In genomic region chr11:86784247-86784681, GRCh38 we compare ENCODE assay signal across 27 cellular contexts. TPM values are rescaled to one million over a fixed set of nuclear protein-coding genes. Genes with fewer than 3 reads are reported as not detected.
DNase-seq lines count a peak whose midpoint lies in the region; ATAC-seq, FAIRE-seq and TF ChIP-seq lines count a peak whose summit lies in the region.
"Had no signal": no experiment of that assay in that cellular context is flagged by ENCODE, and none has a peak within 500 bp of the region (broad histone marks: within the 10 kb centered on the region; RNA-seq: fewer than 3 reads in every experiment).

No MANE protein-coding gene starts in this region.

- no peak for TF ChIP-seq RAD21 in K562 (CRISPR knock-in tag; conservative IDR thresholded peaks at IDR 0.05 in 1 of 2, IDR thresholded peaks at IDR 0.05 in 1 of 2)

- H3K56ac ChIP-seq in mesendoderm (ENCODE audit: low read length): no peak overlapping the region

- H3K9me3 ChIP-seq in K562 (replicated peaks; ENCODE audit: control insufficient read depth, insufficient read depth, low read depth, low read length): no peaks in the 10 kb centered on the region
- no peaks in the 10 kb centered on the region for H3K9me3 ChIP-seq in naive thymus-derived CD4-positive, alpha-beta T cell (ENCODE audit: control insufficient read depth in 2 of 3, low read length in 3 of 3)
- H3K9me3 ChIP-seq: HAP-1, neutrophil, Peyer's patch, tibial artery had no signal

- H3K4me2 ChIP-seq in K562 (ENCODE audit: insufficient read depth, low read length) (no peak overlapping the region), mesendoderm (ENCODE audit: low read length) (no peak overlapping the region)

- intact Hi-C loops in K562 (cut with micrococcal nuclease): no loop called here
- intact Hi-C loops in naive thymus-derived CD4-positive, alpha-beta T cell (cut with micrococcal nuclease): no loop called here
- intact Hi-C loops in lower leg skin (cut with DNase I; ENCODE audit: low total_unique reads): no loop called here
- intact Hi-C loops in left colon (cut with DNase I, micrococcal nuclease): no loop called here

- peaks cover 10 to 40% (median 22%) of the 10 kb centered on the region in 5 donors for H3K27me3 Mint-ChIP-seq in naive thymus-derived CD4-positive, alpha-beta T cell
- H3K27me3 Mint-ChIP-seq in activated naive CD8-positive, alpha-beta T cell treated with anti-CD3 and anti-CD28 coated beads, Interleukin-2, amount 50 U/mL, for 24 hours: peaks cover 19% of the 10 kb centered on the region

- H3K27me3 ChIP-seq in K562 (ENCODE audit: control insufficient read depth in 2 of 2, insufficient read depth in 2 of 2, low read length in 2 of 2) (peaks cover 11 to 19% of the 10 kb centered on the region in 2 experiments; a peak in 4 of 5 replicates), mesendoderm (ENCODE audit: insufficient read depth, low read length, poor library complexity) (no peaks in the 10 kb centered on the region)
- H3K27me3 ChIP-seq in naive thymus-derived CD4-positive, alpha-beta T cell (ENCODE audit: control insufficient read depth in 2 of 2, insufficient read depth in 2 of 2, low read length in 2 of 2): no peaks in the 10 kb centered on the region
- H3K27me3 ChIP-seq: neutrophil, Peyer's patch, tibial artery had no signal

- H3K4me3 ChIP-seq in AG10803 (ENCODE audit: low read length) (no peak overlapping the region), K562 (no peak overlapping the region), mesendoderm (ENCODE audit: low read length) (no peak overlapping the region), lower leg skin (ENCODE audit: low read depth, poor library complexity, severe bottlenecking) (no peak overlapping the region)
- no peak overlapping the region for H3K4me3 ChIP-seq in naive thymus-derived CD4-positive, alpha-beta T cell (ENCODE audit: low read length)
- H3K4me3 ChIP-seq: HAP-1, Peyer's patch, tibial artery had no signal

- H3K4ac ChIP-seq in mesendoderm (ENCODE audit: low read depth, low read length): peak overlapping the region; percentile 59

- FAIRE-seq in K562 (lab: Jason Lieb, UNC): no peak
- FAIRE-seq: GM19239 had no signal

- no peak overlapping the region for H3K23ac ChIP-seq in mesendoderm (ENCODE audit: low read length)

- ATAC-seq in K562 (0 out of 3 replicates have a peak, but pooled peaks have one; percentile 34), left colon (no peak)
- ATAC-seq in naive thymus-derived CD4-positive, alpha-beta T cell: no peak
- ATAC-seq in activated naive CD8-positive, alpha-beta T cell treated with anti-CD3 and anti-CD28 coated beads, Interleukin-2, amount 50 U/mL, for 24 hours: no peak
- ATAC-seq: stimulated activated effector memory CD8-positive, alpha-beta T cell treated with anti-CD3 and anti-CD28 coated beads, Interleukin-12 subunit alpha, Interleukin-12 subunit beta, amount 100 ng/mL, for 72 hours had no signal

- H3K9me3 Mint-ChIP-seq in naive thymus-derived CD4-positive, alpha-beta T cell: no peaks in the 10 kb centered on the region
- no peaks in the 10 kb centered on the region for H3K9me3 Mint-ChIP-seq in activated naive CD8-positive, alpha-beta T cell treated with anti-CD3 and anti-CD28 coated beads, Interleukin-2, amount 50 U/mL, for 24 hours
- H3K9me3 Mint-ChIP-seq: activated CD4-positive, alpha-beta T cell treated with anti-CD3 and anti-CD28 coated beads, Interleukin-2, amount 10 ng/mL, durations not matched to agents 7 days and 5 days; stimulated activated effector memory CD8-positive, alpha-beta T cell treated with anti-CD3 and anti-CD28 coated beads, Interleukin-12 subunit alpha, Interleukin-12 subunit beta, amount 100 ng/mL, for 72 hours had no signal

- no peaks in the 10 kb centered on the region; a peak in 1 of 5 replicates for H3K4me1 ChIP-seq in K562 (replicated peaks in 1 of 2; ENCODE audit: control insufficient read depth in 2 of 2, insufficient read depth in 2 of 2, low read length in 2 of 2)
- H3K4me1 ChIP-seq in mesendoderm (ENCODE audit: control insufficient read depth, low read depth, low read length): no peaks in the 10 kb centered on the region
- no peaks in the 10 kb centered on the region for H3K4me1 ChIP-seq in naive thymus-derived CD4-positive, alpha-beta T cell (ENCODE audit: control insufficient read depth in 2 of 2, insufficient read depth in 2 of 2, low read length in 2 of 2)
- H3K4me1 ChIP-seq: HAP-1 had no signal

- in situ Hi-C loops in K562 (cut with MboI): no loop called here

- WGBS in K562 (ENCODE audit: insufficient coverage, low coverage, missing lambda C conversion rate): 4% methylated on average over 2 of the region's 2 CpGs
- no CpG with 5 or more reads among the region's 2 CpGs for WGBS in mesendoderm (ENCODE audit: extremely low coverage, insufficient coverage, low lambda C conversion rate)
- 28 to 48% methylated on average over 2 of the region's 2 CpGs for WGBS in lower leg skin, 2 donors

- no peaks in the 10 kb centered on the region for H4K20me1 ChIP-seq in K562 (replicated peaks; ENCODE audit: control insufficient read depth, insufficient read depth, low read length)

- no TSS peak for BruUV-seq in K562 (replicated peaks; lab: Mats Ljungman, UMichigan)

- no peaks in the 10 kb centered on the region for H3K9me1 ChIP-seq in K562 (ENCODE audit: control insufficient read depth, insufficient read depth, low read length)

- TF ChIP-seq POLR2A in K562 (conservative IDR thresholded peaks at IDR 0.05) (no peak), lower leg skin (IDR thresholded peaks at IDR 0.05) (no peak)

- no peak overlapping the region for H4K5ac ChIP-seq in mesendoderm (ENCODE audit: low read length)

- H3K27ac ChIP-seq in K562 (ENCODE audit: extremely low read depth, low read depth, low read length) (no peak overlapping the region), mesendoderm (ENCODE audit: low read depth, low read length) (no peak overlapping the region)
- H3K27ac ChIP-seq in naive thymus-derived CD4-positive, alpha-beta T cell (ENCODE audit: low read depth, low read length): no peak overlapping the region
- H3K27ac ChIP-seq: neutrophil, Peyer's patch, tibial artery had no signal

- no peak for TF ChIP-seq CTCF in AG10803 (conservative IDR thresholded peaks at IDR 0.05; ENCODE audit: low read length)
- TF ChIP-seq CTCF in K562 (IDR thresholded peaks at IDR 0.05 in 2 of 3, conservative IDR thresholded peaks at IDR 0.05 in 1 of 3; ENCODE audit: insufficient read depth in 2 of 3, low read depth in 1 of 3, low read length in 3 of 3): no peak
- no peak for TF ChIP-seq CTCF in lower leg skin (IDR thresholded peaks at IDR 0.05)

- no peak overlapping the region for H2BK120ac ChIP-seq in mesendoderm (ENCODE audit: low read depth, low read length)

- H2AFZ ChIP-seq in K562 (ENCODE audit: low read depth, low read length): no peak overlapping the region

- TF ChIP-seq EP300 in K562 (IDR thresholded peaks at IDR 0.05; ENCODE audit: low read length): peak; percentile 15; the same call in 1 of the 2 replicates

- no peak overlapping the region for H2BK5ac ChIP-seq in mesendoderm (ENCODE audit: low read length)

- no peak overlapping the region for H3K9ac ChIP-seq in K562 (ENCODE audit: insufficient read depth in 1 of 2, low read depth in 2 of 2, low read length in 2 of 2)
- no peak overlapping the region for H3K9ac ChIP-seq in mesendoderm (ENCODE audit: low read length)

- H3K79me2 ChIP-seq in K562 (ENCODE audit: control insufficient read depth, insufficient read depth, low read length): no peaks in the 10 kb centered on the region
- no peaks in the 10 kb centered on the region for H3K79me2 ChIP-seq in mesendoderm (ENCODE audit: control insufficient read depth, insufficient read depth, low read length)

- no peak overlapping the region for H2BK15ac ChIP-seq in mesendoderm (replicated peaks; ENCODE audit: low read depth)

- no peak overlapping the region for H3K4me3 Mint-ChIP-seq in naive thymus-derived CD4-positive, alpha-beta T cell
- no peak overlapping the region for H3K4me3 Mint-ChIP-seq in activated naive CD8-positive, alpha-beta T cell treated with anti-CD3 and anti-CD28 coated beads, Interleukin-2, amount 50 U/mL, for 24 hours
- H3K4me3 Mint-ChIP-seq: activated CD4-positive, alpha-beta T cell treated with anti-CD3 and anti-CD28 coated beads, Interleukin-2, amount 10 ng/mL, durations not matched to agents 7 days and 5 days; CD4-positive, CD25-positive, alpha-beta regulatory T cell; stimulated activated effector memory CD8-positive, alpha-beta T cell treated with anti-CD3 and anti-CD28 coated beads, Interleukin-12 subunit alpha, Interleukin-12 subunit beta, amount 100 ng/mL, for 72 hours had no signal

- peak; percentile 75 for DNase-seq in AG10803 (ENCODE audit: low read depth)
- peak; percentile 50 for DNase-seq in LoVo (ENCODE audit: low spot score)
- no peak for DNase-seq in K562 (ENCODE audit: extremely low read depth in 1 of 4, low spot score in 3 of 4)
- DNase-seq in mesendoderm: no peak
- no peak for DNase-seq in naive thymus-derived CD4-positive, alpha-beta T cell
- no peak for DNase-seq in lower leg skin (ENCODE audit: low spot score in 2 of 2)
- DNase-seq in left colon: no peak
- DNase-seq in activated naive CD8-positive, alpha-beta T cell treated with anti-CD3 and anti-CD28 coated beads, Interleukin-2, amount 50 U/mL, for 24 hours: no peak
- DNase-seq: activated CD4-positive, alpha-beta T cell treated with anti-CD3 and anti-CD28 coated beads, Interleukin-2, amount 10 ng/mL, durations not matched to agents 7 days and 5 days; activated CD8-positive, alpha-beta memory T cell treated with anti-CD3 and anti-CD28 coated beads, Interleukin-2, amount 50 U/mL, for 4 hours; activated effector memory CD4-positive, alpha-beta T cell treated with Interleukin-2 at 50 U/mL for 16 hours; CD4-positive, CD25-positive, alpha-beta regulatory T cell; central memory CD4-positive, alpha-beta T cell; DMS79; effector CD8-positive, alpha-beta T cell; kidney glomerular epithelial cell; midbrain; NCI-H1417; NCI-H2171 treated with DMSO at 0.1 percent for 48 hours; NCI-H748 treated with DMSO at 0.1 percent for 48 hours; Peyer's patch; SW 1271; tibial artery had no signal

- CTCF ChIA-PET in K562 (lab: Yijun Ruan, JAX; ENCODE audit: low intra/inter-chr PET ratio): no interaction called here
- CTCF ChIA-PET in naive thymus-derived CD4-positive, alpha-beta T cell (lab: Charles Lee): interaction anchor here (0.6 kb wide), 1 partner anchor 380 kb away, joined by 3 read pairs; no protein-coding TSS in a partner anchor

- no peak overlapping the region for H3K18ac ChIP-seq in mesendoderm (ENCODE audit: low read length)

- POLR2A ChIA-PET in K562 (lab: Yijun Ruan, JAX): interaction anchor here (0.6 to 1.1 kb wide), 3 partner anchors 35 to 496 kb away, joined by 3 read pairs; no protein-coding TSS in a partner anchor
- POLR2A ChIA-PET in naive thymus-derived CD4-positive, alpha-beta T cell (lab: Charles Lee): no interaction called here

- H3K79me1 ChIP-seq in mesendoderm (ENCODE audit: low read length): no peaks in the 10 kb centered on the region

- no peak overlapping the region for H4K8ac ChIP-seq in mesendoderm (ENCODE audit: low read depth, low read length)

- no peak overlapping the region for H3K27ac Mint-ChIP-seq in naive thymus-derived CD4-positive, alpha-beta T cell
- H3K27ac Mint-ChIP-seq in activated naive CD8-positive, alpha-beta T cell treated with anti-CD3 and anti-CD28 coated beads, Interleukin-2, amount 50 U/mL, for 24 hours: no peak overlapping the region
- H3K27ac Mint-ChIP-seq: activated CD4-positive, alpha-beta T cell treated with anti-CD3 and anti-CD28 coated beads, Interleukin-2, amount 10 ng/mL, durations not matched to agents 7 days and 5 days; CD4-positive, CD25-positive, alpha-beta regulatory T cell; stimulated activated effector memory CD8-positive, alpha-beta T cell treated with anti-CD3 and anti-CD28 coated beads, Interleukin-12 subunit alpha, Interleukin-12 subunit beta, amount 100 ng/mL, for 72 hours had no signal

- no peaks in the 10 kb centered on the region for H3K36me3 ChIP-seq in K562 (ENCODE audit: control insufficient read depth, insufficient read depth, low read length)
- no peaks in the 10 kb centered on the region for H3K36me3 ChIP-seq in mesendoderm (ENCODE audit: control insufficient read depth, insufficient read depth, low read length)
- H3K36me3 ChIP-seq in naive thymus-derived CD4-positive, alpha-beta T cell (ENCODE audit: control insufficient read depth in 2 of 3, insufficient read depth in 3 of 3, low read length in 3 of 3): no peaks in the 10 kb centered on the region
- H3K36me3 ChIP-seq: HAP-1, neutrophil, Peyer's patch, tibial artery had no signal

- H2AK5ac ChIP-seq in mesendoderm (ENCODE audit: low read length): no peak overlapping the region

- H3K36me3 Mint-ChIP-seq in naive thymus-derived CD4-positive, alpha-beta T cell: no peaks in the 10 kb centered on the region
- H3K36me3 Mint-ChIP-seq in activated naive CD8-positive, alpha-beta T cell treated with anti-CD3 and anti-CD28 coated beads, Interleukin-2, amount 50 U/mL, for 24 hours (ENCODE audit: low read depth): no peaks in the 10 kb centered on the region
- H3K36me3 Mint-ChIP-seq: CD4-positive, CD25-positive, alpha-beta regulatory T cell; stimulated activated effector memory CD8-positive, alpha-beta T cell treated with anti-CD3 and anti-CD28 coated beads, Interleukin-12 subunit alpha, Interleukin-12 subunit beta, amount 100 ng/mL, for 72 hours had no signal

- H3K4me1 Mint-ChIP-seq in naive thymus-derived CD4-positive, alpha-beta T cell: no peaks in the 10 kb centered on the region
- no peaks in the 10 kb centered on the region for H3K4me1 Mint-ChIP-seq in activated naive CD8-positive, alpha-beta T cell treated with anti-CD3 and anti-CD28 coated beads, Interleukin-2, amount 50 U/mL, for 24 hours
- H3K4me1 Mint-ChIP-seq: activated CD4-positive, alpha-beta T cell treated with anti-CD3 and anti-CD28 coated beads, Interleukin-2, amount 10 ng/mL, durations not matched to agents 7 days and 5 days; CD4-positive, CD25-positive, alpha-beta regulatory T cell; stimulated activated effector memory CD8-positive, alpha-beta T cell treated with anti-CD3 and anti-CD28 coated beads, Interleukin-12 subunit alpha, Interleukin-12 subunit beta, amount 100 ng/mL, for 72 hours had no signal

RNA-seq across cellular contexts. Expression of gene PRSS23, which starts 16.1 kb away (rescaled TPM):
- not detected in 2 replicates for total RNA-seq in K562 (2011; cell fraction: chromatin; rRNA removed; ENCODE audit: low replicate concordance)
- total RNA-seq in K562 (2011; cell fraction: nucleolus; rRNA removed): 0.13 TPM in 1 of 2 replicates, not detected in the other
- not detected in 2 replicates for total RNA-seq in K562 (2011; cell fraction: nucleoplasm; rRNA removed)
- total RNA-seq in K562 (2014; rRNA removed): 0.05 and 0.16 TPM in 2 replicates
- 0.11 and 0.16 TPM in 2 replicates for total RNA-seq in K562 (2014; rRNA removed; fragmentation: Illumina TruSeq; extraction: Trizol)
- 0.14 and 0.23 TPM in 2 replicates for total RNA-seq in K562 (2015; rRNA removed; fragmentation: Illumina TruSeq; extraction: Trizol)
- 0.51 and 0.58 TPM in 2 replicates for total RNA-seq in K562 (2021)
- not detected in 2 replicates for polyA plus RNA-seq in K562 (2011; rRNA removed)
- 0.03 and 0.12 TPM in 2 replicates for polyA plus RNA-seq in K562 (2011; cell fraction: cytosol; rRNA removed)
- polyA plus RNA-seq in K562 (2011; cell fraction: nucleus; rRNA removed): 0.06 TPM in 1 of 2 replicates, not detected in the other
- polyA plus RNA-seq in K562 (2012): 0.33 and 0.69 TPM in 2 replicates
- 0.19 and 0.24 TPM in 2 replicates for polyA plus RNA-seq in K562 (2014; fragmentation: Illumina TruSeq; extraction: Trizol)
- under 1 TPM; 0.04 to 0.11 TPM for polyA plus RNA-seq in K562 (2014; fragmentation: Nextera tagmentation; extraction: Ambion mirVana)
- 0.03 TPM in 1 of 2 replicates, not detected in the other for polyA plus RNA-seq in K562 (2014; rRNA removed)
- polyA minus RNA-seq in K562 (2011; rRNA and poly(A)+ RNA removed): 0.03 TPM in 1 of 2 replicates, not detected in the other
- 2.6 and 3.0 TPM in 2 replicates for polyA minus RNA-seq in K562 (2011; cell fraction: cytosol; rRNA and poly(A)+ RNA removed)
- polyA minus RNA-seq in K562 (2011; cell fraction: nucleus; rRNA and poly(A)+ RNA removed): 0.13 and 0.33 TPM in 2 replicates
- polyA plus RNA-seq in mesendoderm (2013, experiment 1 of 2): 3.9 TPM
- polyA plus RNA-seq in mesendoderm (2013, experiment 2 of 2): 4.1 TPM
- 1 to 10 TPM in 3 of 5 experiments, under 1 TPM in 2; 0.24 to 9.7 (median 1.3) TPM for total RNA-seq in naive thymus-derived CD4-positive, alpha-beta T cell
- under 1 TPM; 0.07 to 0.54 TPM for polyA plus RNA-seq in naive thymus-derived CD4-positive, alpha-beta T cell
- total RNA-seq in lower leg skin: 10 to 100 TPM in 2 of 4 donors, 1 to 10 TPM in 2; 7.5 to 32.1 (median 13.7) TPM
- total RNA-seq in left colon: 100 to 1,000 TPM in 1 of 2 donors, 10 to 100 TPM in 1; 54.3 to 124 TPM
- total RNA-seq: CD4-positive, CD25-positive, alpha-beta regulatory T cell had no signal

Comparison
In these comparisons a context has a peak if more than half of its experiments do, and no peak if none do; other contexts are left out.
1. DNase-seq: peak in AG10803 (single experiment) and LoVo (single experiment); none in K562 (0 of 4), mesendoderm (single experiment), naive thymus-derived CD4-positive, alpha-beta T cell (0 of 9), lower leg skin (0 of 2), left colon (0 of 2) and activated naive CD8-positive, alpha-beta T cell treated with anti-CD3 and anti-CD28 coated beads, Interleukin-2, amount 50 U/mL, for 24 hours (single experiment).